In the genomic region with DNA sequence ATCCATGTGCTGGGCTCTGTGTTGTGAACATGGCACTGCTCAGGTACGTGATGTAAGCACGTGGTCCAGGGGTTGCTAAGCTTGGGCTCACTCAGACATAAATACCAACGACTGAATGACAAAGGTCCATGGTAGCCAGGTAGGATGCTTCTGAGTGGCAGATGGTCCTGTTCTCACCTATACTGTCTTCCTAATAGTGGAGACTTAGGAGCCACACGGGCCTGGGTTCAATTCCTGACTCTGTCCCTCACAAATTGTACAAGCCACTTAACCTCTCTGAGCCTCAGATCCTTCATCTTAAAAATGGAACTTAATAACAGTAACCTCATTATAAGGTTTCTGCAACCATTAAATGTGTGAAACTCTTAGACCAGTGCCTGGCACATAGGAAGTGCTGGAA, we compare ENCODE assay signal across 18 cellular contexts. TPM values are rescaled to one million over a fixed set of nuclear protein-coding genes. Genes with fewer than 3 reads are reported as not detected.
DNase-seq lines count a peak whose midpoint lies in the region; ATAC-seq and TF ChIP-seq lines count a peak whose summit lies in the region.
"Had no signal": no experiment of that assay in that cellular context is flagged by ENCODE, and none has a peak within 500 bp of the region (broad histone marks: within the 10 kb centered on the region; RNA-seq: fewer than 3 reads in every experiment).

No MANE protein-coding gene starts in this region.

- H3K27me3 ChIP-seq in osteoblast (ENCODE audit: insufficient read depth, low read length) = no peaks in the 10 kb centered on the region
- H3K27me3 ChIP-seq: BE2C, BLaER1 had no signal

- no peaks in the 10 kb centered on the region for H3K4me1 ChIP-seq in osteoblast (ENCODE audit: insufficient read depth, low read length)
- H3K4me1 ChIP-seq: BE2C, BLaER1 had no signal

- H3K9me3 ChIP-seq in osteoblast (ENCODE audit: low read depth, low read length) = no peaks in the 10 kb centered on the region
- H3K9me3 ChIP-seq: BE2C, Caco-2 had no signal

- H3K36me3 ChIP-seq in osteoblast (ENCODE audit: insufficient read depth, low read length) = no peaks in the 10 kb centered on the region
- H3K36me3 ChIP-seq: BE2C, BLaER1 had no signal

- TF ChIP-seq CTCF in C4-2B (conservative IDR thresholded peaks at IDR 0.05) (no peak), VCaP (conservative IDR thresholded peaks at IDR 0.05) (no peak), osteoblast (IDR thresholded peaks at IDR 0.05; ENCODE audit: extremely low read depth, low read depth, low read length) (no peak), GM20000 (IDR thresholded peaks at IDR 0.05; ENCODE audit: extremely low read depth, missing control alignments) (no peak)

- peak overlapping the region; percentile 74; the same call in 1 of the 2 replicates for H3K27ac ChIP-seq in C4-2B
- peak overlapping the region; percentile 68; the same call in 1 of the 2 replicates for H3K27ac ChIP-seq in VCaP
- no peak overlapping the region for H3K27ac ChIP-seq in osteoblast (ENCODE audit: low read depth, low read length)
- H3K27ac ChIP-seq: BLaER1 had no signal

- no peak overlapping the region for H2AFZ ChIP-seq in osteoblast (ENCODE audit: low read length)

- H3K79me2 ChIP-seq in osteoblast (ENCODE audit: insufficient read depth, low read length) = no peaks in the 10 kb centered on the region

- H3K4me3 ChIP-seq in osteoblast (ENCODE audit: insufficient read depth, low read length) = no peak overlapping the region
- H3K4me3 ChIP-seq: BLaER1 had no signal

- no peaks in the 10 kb centered on the region for H4K20me1 ChIP-seq in osteoblast (ENCODE audit: insufficient read depth, low read length)
- H4K20me1 ChIP-seq: BLaER1 had no signal

- no peak for ATAC-seq in GM21619 (IDR thresholded peaks at IDR 0.05; ENCODE audit: unreplicated experiment)
- ATAC-seq: CD8-positive, alpha-beta T cell had no signal

- H3K4me2 ChIP-seq in osteoblast (ENCODE audit: insufficient read depth, low read length) = no peak overlapping the region
- H3K4me2 ChIP-seq: BLaER1 had no signal

- DNase-seq in osteoblast (ENCODE audit: insufficient read length, low spot score, missing footprints) = peak; percentile 52
- DNase-seq in GM20000 (ENCODE audit: low spot score) = no peak
- DNase-seq in dedifferentiated amniotic fluid mesenchymal stem cell (ENCODE audit: extremely low spot score) = no peak
- DNase-seq: 8988T; ACHN; BE2C; C1 segment of cervical spinal cord; Caco-2; Calu3; CD4-positive, alpha-beta T cell; CD8-positive, alpha-beta T cell; DMS79 treated with DMSO at 0.1 percent for 48 hours; GF-D8 had no signal

RNA-seq across cellular contexts. Expression of a gene that starts 6.8 kb away (rescaled TPM):
- total RNA-seq in osteoblast = not detected in 2 replicates
- total RNA-seq: A673; Caco-2; Calu3; CD4-positive, alpha-beta T cell; CD8-positive, alpha-beta T cell had no signal

RNA-seq across cellular contexts. Expression of a gene that starts 11.8 kb away (rescaled TPM):
- total RNA-seq in osteoblast = 0.36 TPM in 1 of 2 replicates, not detected in the other
- total RNA-seq: Calu3; CD8-positive, alpha-beta T cell had no signal

RNA-seq across cellular contexts. Expression of a gene that starts 36.7 kb away (rescaled TPM):
- under 0.01 TPM in 1 of 2 replicates, not detected in the other for total RNA-seq in osteoblast
